Comparison of ENCODE assay signal across 10 cellular contexts in genomic region chr17:28613916-28614315, GRCh38. TPM values are rescaled to one million over a fixed set of nuclear protein-coding genes. Genes with fewer than 3 reads are reported as not detected.
DNase-seq lines count a peak whose midpoint lies in the region; ATAC-seq and TF ChIP-seq lines count a peak whose summit lies in the region.
"Had no signal": no experiment of that assay in that cellular context is flagged by ENCODE, and none has a peak within 500 bp of the region (broad histone marks: within the 10 kb centered on the region; RNA-seq: fewer than 3 reads in every experiment).

RSKR (minus strand) TSS chr17:28614185; CDS start chr17:28614161, 24 bp downstream.

- H3K36me3 Mint-ChIP-seq in stimulated activated naive CD8-positive, alpha-beta T cell treated with anti-CD3 and anti-CD28 coated beads, Interleukin-15, Interleukin-2, amounts not matched to agents 100 ng/mL and 50 ng/mL, for 24 hours (ENCODE audit: low read depth), result peaks cover 64% of the 10 kb centered on the region

- no peaks in the 10 kb centered on the region for H3K9me3 Mint-ChIP-seq in stimulated activated naive CD8-positive, alpha-beta T cell treated with anti-CD3 and anti-CD28 coated beads, Interleukin-15, Interleukin-2, amounts not matched to agents 100 ng/mL and 50 ng/mL, for 24 hours
- no peaks in the 10 kb centered on the region for H3K9me3 Mint-ChIP-seq in stimulated activated naive CD8-positive, alpha-beta T cell treated with anti-CD3 and anti-CD28 coated beads, Interleukin-15, amount 100 ng/mL, for 72 hours

- H3K4me3 Mint-ChIP-seq in stimulated activated naive CD8-positive, alpha-beta T cell treated with anti-CD3 and anti-CD28 coated beads, Interleukin-15, Interleukin-2, amounts not matched to agents 100 ng/mL and 50 ng/mL, for 24 hours, result no peak within 1 kb of the TSS
- no peak within 1 kb of the TSS for H3K4me3 Mint-ChIP-seq in stimulated activated naive CD8-positive, alpha-beta T cell treated with anti-CD3 and anti-CD28 coated beads, Interleukin-15, amount 100 ng/mL, for 72 hours

- H3K9me3 ChIP-seq in lower lobe of right lung, result no peaks in the 10 kb centered on the region
- no peaks in the 10 kb centered on the region for H3K9me3 ChIP-seq in vagina
- H3K9me3 ChIP-seq: upper lobe of left lung had no signal

- TF ChIP-seq CTCF in lower lobe of right lung (IDR thresholded peaks at IDR 0.05) (no peak), vagina (IDR thresholded peaks at IDR 0.05) (no peak)

- DNase-seq in stimulated activated naive CD8-positive, alpha-beta T cell treated with anti-CD3 and anti-CD28 coated beads, Interleukin-15, amount 100 ng/mL, for 72 hours, result no peak
- peak; percentile 8 for DNase-seq in amniotic epithelial cell (ENCODE audit: low read depth)
- no peak for DNase-seq in lower lobe of right lung
- DNase-seq in vagina (ENCODE audit: extremely low spot score in 2 of 2), result no peak
- DNase-seq in NCI-H1694 treated with DMSO at 0.1 percent for 48 hours (lab: John Stamatoyannopoulos, UW), result no peak
- no peak for DNase-seq in NCI-H82 treated with DMSO at 0.1 percent for 48 hours (lab: John Stamatoyannopoulos, UW; ENCODE audit: unreplicated experiment)
- DNase-seq: upper lobe of left lung had no signal

- TF ChIP-seq POLR2A in vagina (IDR thresholded peaks at IDR 0.05), result no peak

- H3K27ac ChIP-seq in lower lobe of right lung (no peak within 1 kb of the TSS), vagina (no peak within 1 kb of the TSS)
- H3K27ac ChIP-seq: upper lobe of left lung had no signal

- H3K4me3 ChIP-seq in lower lobe of right lung (no peak within 1 kb of the TSS), vagina (no peak within 1 kb of the TSS)
- H3K4me3 ChIP-seq: lung, upper lobe of left lung had no signal

- no peaks in the 10 kb centered on the region for H3K4me1 Mint-ChIP-seq in stimulated activated naive CD8-positive, alpha-beta T cell treated with anti-CD3 and anti-CD28 coated beads, Interleukin-15, Interleukin-2, amounts not matched to agents 100 ng/mL and 50 ng/mL, for 24 hours (ENCODE audit: low read depth)
- no peaks in the 10 kb centered on the region for H3K4me1 Mint-ChIP-seq in stimulated activated naive CD8-positive, alpha-beta T cell treated with anti-CD3 and anti-CD28 coated beads, Interleukin-15, amount 100 ng/mL, for 72 hours

- no peaks in the 10 kb centered on the region for H3K27me3 Mint-ChIP-seq in stimulated activated naive CD8-positive, alpha-beta T cell treated with anti-CD3 and anti-CD28 coated beads, Interleukin-15, Interleukin-2, amounts not matched to agents 100 ng/mL and 50 ng/mL, for 24 hours
- H3K27me3 Mint-ChIP-seq in stimulated activated naive CD8-positive, alpha-beta T cell treated with anti-CD3 and anti-CD28 coated beads, Interleukin-15, amount 100 ng/mL, for 72 hours, result no peaks in the 10 kb centered on the region

- H3K36me3 ChIP-seq in lower lobe of right lung (peaks cover 73% of the 10 kb centered on the region), vagina (peaks cover 4 to 54% of the 10 kb centered on the region in 2 donors)

- H3K27me3 ChIP-seq in lower lobe of right lung (ENCODE audit: low read depth) (no peaks in the 10 kb centered on the region), vagina (no peaks in the 10 kb centered on the region)
- H3K27me3 ChIP-seq: upper lobe of left lung had no signal

- no peak for ATAC-seq in stimulated activated naive CD8-positive, alpha-beta T cell treated with anti-CD3 and anti-CD28 coated beads, Interleukin-15, amount 100 ng/mL, for 72 hours
- ATAC-seq in lower lobe of right lung, result peak in 1 of 2 donors; percentile 12
- ATAC-seq in GM19452 (IDR thresholded peaks at IDR 0.05; ENCODE audit: unreplicated experiment), result no peak

- H3K4me1 ChIP-seq in lower lobe of right lung (no peaks in the 10 kb centered on the region), vagina (no peaks in the 10 kb centered on the region)
- H3K4me1 ChIP-seq: upper lobe of left lung had no signal

- peak within 1 kb of the TSS; percentile 18 for H3K27ac Mint-ChIP-seq in stimulated activated naive CD8-positive, alpha-beta T cell treated with anti-CD3 and anti-CD28 coated beads, Interleukin-15, Interleukin-2, amounts not matched to agents 100 ng/mL and 50 ng/mL, for 24 hours
- peak within 1 kb of the TSS in 1 of 2 donors; percentile 71 for H3K27ac Mint-ChIP-seq in stimulated activated naive CD8-positive, alpha-beta T cell treated with anti-CD3 and anti-CD28 coated beads, Interleukin-15, amount 100 ng/mL, for 72 hours

- intact Hi-C loops in lower lobe of right lung (cut with DNase I), result loop anchor here (10.0 kb wide), 1 partner anchor 119 kb away; no protein-coding TSS in a partner anchor
- intact Hi-C loops in vagina (cut with DNase I), result loop anchor here (10.0 kb wide), 1 partner anchor 119 kb away; no protein-coding TSS in a partner anchor

RNA-seq across cellular contexts. Expression of gene RSKR, which starts in this region (rescaled TPM):
- total RNA-seq in lower lobe of right lung (14.1 TPM), vagina (21.6 TPM)
